In genomic region chr1:227938276-227938675, GRCh38 we compare ENCODE assay signal across 20 cellular contexts. TPM values are rescaled to one million over a fixed set of nuclear protein-coding genes. Genes with fewer than 3 reads are reported as not detected.
"Had no signal": no experiment of that assay in that cellular context is flagged by ENCODE, and none has a peak within 500 bp of the region (broad histone marks: within the 10 kb centered on the region; RNA-seq: fewer than 3 reads in every experiment).

No MANE protein-coding gene starts in this region.

- H3K36me3 Mint-ChIP-seq: memory B cell had no signal

- H3K27me3 ChIP-seq: gastrocnemius medialis, heart right ventricle, stomach, testis had no signal

- H3K27me3 Mint-ChIP-seq: activated CD8-positive, alpha-beta T cell treated with anti-CD3 and anti-CD28 coated beads for 36 hours had no signal

- ATAC-seq: activated CD8-positive, alpha-beta T cell treated with anti-CD3 and anti-CD28 coated beads for 36 hours; activated naive CD4-positive, alpha-beta T cell treated with anti-CD3 and anti-CD28 coated beads, Interleukin-2, amount 50 U/mL, for 72 hours; activated T-cell treated with anti-CD3 and anti-CD28 coated beads, Interleukin-2, amount 50 U/mL, for 4 hours; effector memory CD8-positive, alpha-beta T cell; gastrocnemius medialis; heart right ventricle; left ventricle myocardium superior; natural killer cell treated with Interleukin-12 subunit alpha and Interleukin-12 subunit beta and Interleukin-15 and Interleukin-18, amount 100 ng/mL, for 72 hours; right cardiac atrium; SK-N-SH treated with all-trans-retinoic acid at 6 μM for 48 hours had no signal

- DNase-seq: activated CD4-positive, alpha-beta T cell treated with anti-CD3 and anti-CD28 coated beads for 4 hours; activated CD8-positive, alpha-beta T cell treated with anti-CD3 and anti-CD28 coated beads for 36 hours; activated gamma-delta T cell; effector memory CD8-positive, alpha-beta T cell; heart right ventricle; stimulated activated CD4-positive, alpha-beta T cell treated with anti-CD3 and anti-CD28 coated beads, Interleukin-12 subunit alpha, Interleukin-12 subunit beta, amount 100 ng/mL, for 4 hours; stimulated activated CD4-positive, alpha-beta T cell treated with anti-CD3 and anti-CD28 coated beads, Interleukin-2, amount 100 ng/mL, for 24 hours; T-helper 2 cell; testis had no signal

- H3K27ac Mint-ChIP-seq: activated CD8-positive, alpha-beta T cell treated with anti-CD3 and anti-CD28 coated beads for 36 hours; activated naive CD4-positive, alpha-beta T cell treated with anti-CD3 and anti-CD28 coated beads, Interleukin-2, amount 50 U/mL, for 72 hours; dendritic cell treated with granulocyte-macrophage colony-stimulating factor and Interleukin-4, amounts not matched to agents 40 ng/mL and 50 ng/mL, for 4 days; effector memory CD8-positive, alpha-beta T cell; memory B cell; progenitor cell of endocrine pancreas had no signal

- H3K4me3 ChIP-seq: gastrocnemius medialis, heart right ventricle, stomach, testis had no signal

- H3K4me1 ChIP-seq: testis had no signal

- H3K27ac ChIP-seq: heart right ventricle, stomach, testis had no signal

- H3K4me1 Mint-ChIP-seq: memory B cell had no signal

- H3K9me3 Mint-ChIP-seq: effector memory CD8-positive, alpha-beta T cell; memory B cell had no signal

- H3K9me3 ChIP-seq: gastrocnemius medialis, stomach, testis had no signal

- H3K36me3 ChIP-seq: gastrocnemius medialis, stomach had no signal

- H3K4me3 Mint-ChIP-seq: activated CD8-positive, alpha-beta T cell treated with anti-CD3 and anti-CD28 coated beads for 36 hours; activated T-cell treated with anti-CD3 and anti-CD28 coated beads, Interleukin-2, amount 50 U/mL, for 4 hours; dendritic cell treated with granulocyte-macrophage colony-stimulating factor and Interleukin-4, amounts not matched to agents 40 ng/mL and 50 ng/mL, for 4 days; effector memory CD8-positive, alpha-beta T cell; memory B cell; natural killer cell treated with Interleukin-12 subunit alpha and Interleukin-12 subunit beta and Interleukin-15 and Interleukin-18, amount 100 ng/mL, for 72 hours had no signal

RNA-seq across cellular contexts. Expression of gene WNT9A, which starts 9.5 kb away (rescaled TPM):
- total RNA-seq: activated CD8-positive, alpha-beta T cell treated with anti-CD3 and anti-CD28 coated beads for 36 hours; activated naive CD4-positive, alpha-beta T cell treated with anti-CD3 and anti-CD28 coated beads, Interleukin-2, amount 50 U/mL, for 72 hours had no signal
